ENCODE assay signal across 1 cellular context in genomic region chr2:97094772-97095611, GRCh38.
TF ChIP-seq lines count a peak whose summit lies in the region.

Gene FAHD2B, minus strand, starts transcription at chr2:97094882. Its CDS starts 3,176 bp downstream, at chr2:97091706.

TF ChIP-seq in H1, 55 proteins besides CTCF, POLR2A, EP300 and RAD21:
- TF ChIP-seq CREB1 (IDR thresholded peaks at IDR 0.05) = peak; percentile 67
